ENCODE assay signal across 8 cellular contexts in the genomic region with DNA sequence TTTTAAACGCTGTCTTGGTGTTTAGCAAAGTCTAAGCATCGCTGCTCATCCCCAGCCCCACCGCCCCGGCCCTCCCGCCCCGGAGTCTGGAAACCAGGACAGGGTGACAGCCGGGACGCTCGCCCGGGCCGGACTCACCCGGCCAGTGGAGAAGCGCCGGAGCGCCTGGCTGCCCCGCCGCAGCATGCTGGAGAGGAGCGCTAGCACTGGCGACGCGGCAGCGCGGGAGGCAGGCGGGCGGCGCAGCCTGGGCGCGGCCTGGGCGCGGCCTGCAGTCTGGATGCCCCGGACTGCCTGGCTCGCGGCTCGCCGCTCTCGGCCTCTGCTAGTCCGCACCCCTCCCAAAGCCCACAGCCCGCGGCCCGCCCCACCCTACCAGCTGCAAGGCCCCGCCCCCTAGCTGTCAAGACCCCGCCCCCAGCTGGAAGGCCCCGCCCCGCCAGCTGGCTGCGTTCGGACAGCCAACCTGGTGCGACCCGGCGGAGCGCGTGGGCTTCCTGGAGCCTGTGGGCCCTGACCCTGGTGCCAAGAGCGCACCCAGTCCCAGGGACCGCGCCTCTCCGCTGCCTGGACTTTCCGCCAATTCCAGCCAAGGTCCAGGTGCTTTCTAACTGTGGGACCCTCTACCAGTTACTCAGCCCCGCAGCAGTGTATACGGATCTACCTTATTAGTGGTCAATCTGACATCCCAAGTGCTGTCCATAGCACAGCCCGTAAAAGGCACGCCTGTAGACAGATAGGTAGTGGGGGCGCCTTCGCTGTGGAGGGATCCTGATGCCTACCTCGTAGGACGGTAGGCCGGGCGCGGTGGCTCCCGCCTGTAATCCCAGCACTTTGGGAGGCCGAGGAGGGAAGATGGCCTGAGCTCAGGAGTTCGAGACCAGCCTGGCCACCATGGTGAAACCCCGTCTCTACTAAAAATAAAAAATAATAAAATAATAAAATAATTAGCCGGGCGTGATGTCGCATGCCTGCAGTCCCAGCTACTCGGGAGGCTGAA. TPM values are rescaled to one million over a fixed set of nuclear protein-coding genes. Genes with fewer than 3 reads are reported as not detected.
DNase-seq lines count a peak whose midpoint lies in the region; ATAC-seq lines count a peak whose summit lies in the region.

ALDH1L2 (minus strand) TSS at position 208 of the 1,000 bp plus-strand sequence; CDS start at position 186, 22 bp downstream.

- peak; percentile 85 for ATAC-seq in GM21367 (IDR thresholded peaks at IDR 0.05; ENCODE audit: unreplicated experiment)
- ATAC-seq in left lobe of liver = peak; percentile 90

- peak; percentile 33 for DNase-seq in COLO829 (ENCODE audit: low spot score)
- peak; percentile 81 for DNase-seq in LoVo (ENCODE audit: low spot score)
- peak; percentile 13 for DNase-seq in activated CD4-positive, alpha-beta T cell treated with anti-CD3 and anti-CD28 coated beads for 1 hour
- peak; percentile 74 for DNase-seq in dedifferentiated amniotic fluid mesenchymal stem cell (ENCODE audit: extremely low spot score)
- DNase-seq in left lobe of liver (ENCODE audit: low spot score) = peak; percentile 60
- peak; percentile 59 for DNase-seq in stimulated activated CD4-positive, alpha-beta T cell treated with anti-CD3 and anti-CD28 coated beads, Interleukin-1b, Interleukin-23, amount 100 ng/mL, for 48 hours
- DNase-seq in GOT3 (lab: John Stamatoyannopoulos, UW) = no peak

RNA-seq across cellular contexts. Expression of gene ALDH1L2, which starts in this region (rescaled TPM):
- total RNA-seq in left lobe of liver = 0.18 TPM

Comparison
In these comparisons a context has a peak if more than half of its experiments do, and no peak if none do; other contexts are left out.
1. Peak in DNase-seq and ATAC-seq in left lobe of liver; RNA of the gene not detected or under 1 TPM.